18 cellular contexts compared by ENCODE assay signal in the genomic region with DNA sequence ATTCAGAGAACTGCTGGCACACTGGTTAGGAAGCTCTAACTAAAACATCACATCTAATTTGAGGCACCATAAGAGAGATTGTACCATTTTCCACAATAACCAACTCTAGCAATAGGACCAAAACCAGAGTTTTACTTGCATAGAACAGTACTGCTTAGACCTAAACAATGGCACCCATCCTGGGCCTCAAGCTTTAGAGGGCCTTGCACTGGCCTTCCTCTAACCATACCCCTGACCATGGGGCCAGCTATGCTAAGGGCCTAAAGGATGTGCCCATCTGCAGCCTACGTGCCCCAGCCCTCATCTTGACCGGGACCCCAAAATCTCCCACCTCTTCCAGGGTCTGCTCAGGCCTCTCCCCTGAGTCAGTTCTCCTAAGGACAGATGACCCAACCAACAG.
"Had no signal": no experiment of that assay in that cellular context is flagged by ENCODE, and none has a peak within 500 bp of the region (broad histone marks: within the 10 kb centered on the region; RNA-seq: fewer than 3 reads in every experiment).

No MANE protein-coding gene starts in this region.

- ATAC-seq: gastrocnemius medialis, heart left ventricle, left cardiac atrium, left lung, left ventricle myocardium superior, lower lobe of right lung had no signal

- H3K27ac ChIP-seq: colonic mucosa, esophagus squamous epithelium, gastrocnemius medialis, heart left ventricle, left lung, lower lobe of right lung had no signal

- H3K4me3 ChIP-seq: colonic mucosa, dorsolateral prefrontal cortex, esophagus squamous epithelium, gastrocnemius medialis, heart left ventricle, left lung, lower lobe of right lung had no signal

- H3K4me1 ChIP-seq: colonic mucosa, esophagus squamous epithelium, gastrocnemius medialis had no signal

- DNase-seq: cerebellar nuclear complex; colonic mucosa; dermis blood vessel endothelial cell; dorsolateral prefrontal cortex; effector CD4-positive, alpha-beta T cell; effector memory CD4-positive, alpha-beta T cell; esophagus squamous epithelium; foreskin fibroblast; foreskin melanocyte; gastrocnemius medialis; heart left ventricle; hippocampal formation; left cardiac atrium; left lung; left ventricle myocardium superior; lower lobe of right lung; mesenchymal stem cell; midbrain had no signal

- H3K27me3 ChIP-seq: colonic mucosa, dorsolateral prefrontal cortex, esophagus squamous epithelium, gastrocnemius medialis, heart left ventricle, left lung had no signal

- H3K9me3 ChIP-seq: colonic mucosa, esophagus squamous epithelium, gastrocnemius medialis, heart left ventricle, left lung, lower lobe of right lung had no signal

- H3K36me3 ChIP-seq: colonic mucosa, gastrocnemius medialis, heart left ventricle, left lung, lower lobe of right lung had no signal
